Comparison of ENCODE assay signal across 8 cellular contexts in the genomic region with DNA sequence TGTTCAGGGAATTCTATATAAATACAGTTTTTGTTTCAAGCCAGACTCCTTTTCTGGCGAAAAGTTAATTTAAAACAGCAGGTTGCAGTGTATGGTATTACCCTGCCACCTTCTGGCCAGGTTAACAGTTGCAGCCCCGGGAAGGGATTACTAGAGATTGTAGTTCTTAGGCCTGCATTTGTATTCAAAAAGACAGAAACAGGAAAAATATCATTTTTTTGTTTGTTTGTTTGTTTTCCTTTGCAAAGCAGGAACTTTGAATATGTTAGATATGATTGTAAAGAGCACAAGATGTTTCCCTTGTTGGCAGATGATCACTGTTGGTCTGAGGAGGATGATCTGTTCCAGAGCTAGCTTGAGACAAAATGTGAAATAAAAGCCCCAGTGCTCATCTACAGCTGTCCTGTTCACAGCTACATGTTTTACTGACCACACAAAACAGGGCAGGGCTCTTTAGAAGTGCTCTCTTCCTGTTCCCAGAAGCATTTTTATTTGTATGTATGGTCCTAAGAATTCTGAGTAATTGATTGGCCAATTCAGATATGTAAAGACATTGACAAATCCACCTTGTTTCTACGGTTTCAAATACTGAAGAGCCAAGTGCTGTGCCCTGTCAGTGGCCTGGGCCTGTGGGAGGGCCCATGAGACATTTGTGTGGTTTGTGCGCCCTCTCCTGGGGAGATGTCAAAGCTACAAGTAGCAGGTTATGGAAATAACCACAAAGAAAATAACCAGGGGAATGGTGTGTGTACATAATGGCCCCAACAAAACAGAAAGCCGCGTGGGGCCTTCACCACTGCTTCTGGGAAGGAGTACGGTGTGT. TPM values are rescaled to one million over a fixed set of nuclear protein-coding genes. Genes with fewer than 3 reads are reported as not detected.
DNase-seq lines count a peak whose midpoint lies in the region; ATAC-seq, FAIRE-seq and TF ChIP-seq lines count a peak whose summit lies in the region.

No MANE protein-coding gene starts in this region.

- no peak overlapping the region for H3K4me3 ChIP-seq in Karpas-422 (ENCODE audit: low read length)
- H3K4me3 ChIP-seq in pancreas: no peak overlapping the region
- H3K4me3 ChIP-seq in tibial nerve: no peak overlapping the region

- H3K36me3 ChIP-seq in Karpas-422 (ENCODE audit: insufficient read depth, low read length) (no peaks in the 10 kb centered on the region), pancreas (peaks cover 0 to 18% (median 4%) of the 10 kb centered on the region in 3 donors), tibial nerve (peaks cover 0 to 45% (median 0%) of the 10 kb centered on the region in 3 donors)

- ATAC-seq in GM21825 (IDR thresholded peaks at IDR 0.05; ENCODE audit: unreplicated experiment) (peak; percentile 95), pancreas (peak; percentile 95 to 97 (median 96))

- no peak overlapping the region for H3K4me3 Mint-ChIP-seq in activated naive CD4-positive, alpha-beta T cell treated with anti-CD3 and anti-CD28 coated beads for 36 hours

- FAIRE-seq in pancreas (lab: Jason Lieb, UNC): peak; percentile 17

- TF ChIP-seq POLR2A in tibial nerve (IDR thresholded peaks at IDR 0.05): no peak

- H3K4me1 ChIP-seq in Karpas-422 (ENCODE audit: low read length): no peaks in the 10 kb centered on the region
- peaks cover 0 to 13% (median 3%) of the 10 kb centered on the region in 3 donors for H3K4me1 ChIP-seq in pancreas
- peaks cover 0 to 13% (median 0%) of the 10 kb centered on the region in 4 donors for H3K4me1 ChIP-seq in tibial nerve

- no peaks in the 10 kb centered on the region for H3K27me3 Mint-ChIP-seq in activated naive CD4-positive, alpha-beta T cell treated with anti-CD3 and anti-CD28 coated beads for 36 hours (ENCODE audit: low read depth)

- no peak overlapping the region for H3K9ac ChIP-seq in Karpas-422 (ENCODE audit: low read length)

- H3K9me3 Mint-ChIP-seq in activated naive CD4-positive, alpha-beta T cell treated with anti-CD3 and anti-CD28 coated beads for 36 hours: no peaks in the 10 kb centered on the region

- TF ChIP-seq EP300 in tibial nerve (IDR thresholded peaks at IDR 0.05): no peak

- no peak overlapping the region for H3K27ac Mint-ChIP-seq in activated naive CD4-positive, alpha-beta T cell treated with anti-CD3 and anti-CD28 coated beads for 36 hours

- H4K20me1 ChIP-seq in Karpas-422 (ENCODE audit: insufficient read depth, low read depth, low read length): no peaks in the 10 kb centered on the region

- CTCF ChIA-PET in activated naive CD4-positive, alpha-beta T cell treated with anti-CD3 and anti-CD28 coated beads for 36 hours (lab: Charles Lee): interaction anchor here (0.6 to 12.6 kb wide), 42 partner anchors 9 to 362 kb away, joined by 3 to 138 read pairs (median 4); a partner anchor contains a TSS

- peaks cover 3% of the 10 kb centered on the region for H3K36me3 Mint-ChIP-seq in activated naive CD4-positive, alpha-beta T cell treated with anti-CD3 and anti-CD28 coated beads for 36 hours (ENCODE audit: low read depth)

- intact Hi-C loops in activated naive CD4-positive, alpha-beta T cell treated with anti-CD3 and anti-CD28 coated beads for 36 hours (cut with micrococcal nuclease): loop anchor here (1.0 to 5.0 kb wide), 7 partner anchors 145 to 784 kb away; no protein-coding TSS in a partner anchor
- intact Hi-C loops in pancreas (cut with DNase I): loop anchor here in 2 of 3 donors (5.0 to 10.0 kb wide), 3 partner anchors 143 to 325 kb away; no protein-coding TSS in a partner anchor

- 6 to 7% methylated on average over 7 of the region's 7 CpGs for WGBS in pancreas, 2 donors
- WGBS in tibial nerve, 2 donors: 10 to 13% methylated on average over 7 of the region's 7 CpGs

- H3K27me3 ChIP-seq in Karpas-422 (ENCODE audit: low read length) (no peaks in the 10 kb centered on the region), pancreas (no peaks in the 10 kb centered on the region), tibial nerve (no peaks in the 10 kb centered on the region)

- no peaks in the 10 kb centered on the region for H3K79me2 ChIP-seq in Karpas-422 (ENCODE audit: low read length)

- DNase-seq in GDM1 (lab: John Stamatoyannopoulos, UW) (peak; percentile 44), Karpas-422 (peak; percentile 75), SK-MEL-5 (ENCODE audit: low read depth, low spot score) (peak; percentile 85), germinal center (ENCODE audit: low spot score) (peak; percentile 40), pancreas (peak; percentile 73 to 84 (median 83)), tibial nerve (ENCODE audit: low spot score in 2 of 2) (peak; percentile 75 to 88)
- peak; percentile 92 for DNase-seq in activated naive CD4-positive, alpha-beta T cell treated with anti-CD3 and anti-CD28 coated beads for 36 hours

- H3K9me3 ChIP-seq in Karpas-422 (ENCODE audit: low read length): no peaks in the 10 kb centered on the region
- no peaks in the 10 kb centered on the region for H3K9me3 ChIP-seq in pancreas
- no peaks in the 10 kb centered on the region for H3K9me3 ChIP-seq in tibial nerve

- TF ChIP-seq CTCF in pancreas (IDR thresholded peaks at IDR 0.05) (peak; percentile 59 to 78 (median 69)), tibial nerve (IDR thresholded peaks at IDR 0.05) (peak; percentile 61 to 80 (median 76))

- in situ Hi-C loops in SK-MEL-5 (cut with HindIII; ENCODE audit: low pct_unique_long_range_greater_than_20kb, low sequenced_read_pairs): loop anchor here (25.0 kb wide), 1 partner anchor 325 kb away; no protein-coding TSS in a partner anchor

- H2AFZ ChIP-seq in Karpas-422 (ENCODE audit: low read length): no peak overlapping the region

- no peaks in the 10 kb centered on the region for H3K9me2 ChIP-seq in Karpas-422 (replicated peaks; ENCODE audit: insufficient read depth, low read length)

- peaks cover 6% of the 10 kb centered on the region for H3K4me1 Mint-ChIP-seq in activated naive CD4-positive, alpha-beta T cell treated with anti-CD3 and anti-CD28 coated beads for 36 hours (ENCODE audit: low read depth)

- H3K27ac ChIP-seq in Karpas-422 (ENCODE audit: low read length) (no peak overlapping the region), pancreas (peak overlapping the region in 2 of 4 donors; percentile 51), tibial nerve (peak overlapping the region in 2 of 4 donors; percentile 54 to 67)

- no peak overlapping the region for H3K4me2 ChIP-seq in Karpas-422 (ENCODE audit: low read depth, low read length, poor library complexity, severe bottlenecking)

RNA-seq across cellular contexts. Expression of a gene that starts 57.9 kb away (rescaled TPM):
- total RNA-seq in Karpas-422 (2014; rRNA removed; shearing (Covaris generic); ENCODE audit: low replicate concordance): not detected in 2 replicates
- total RNA-seq in SK-MEL-5 (2014; rRNA removed; shearing (Covaris generic)): not detected in 2 replicates
- not detected in 2 replicates for polyA plus RNA-seq in SK-MEL-5 (2015; cell fraction: cytosol; rRNA removed)
- polyA plus RNA-seq in SK-MEL-5 (2015; cell fraction: nucleus; rRNA removed): not detected in 2 replicates
- not detected for total RNA-seq in activated naive CD4-positive, alpha-beta T cell treated with anti-CD3 and anti-CD28 coated beads for 36 hours
- total RNA-seq in pancreas (not detected), tibial nerve (not detected)
- under 1 TPM in 1 of 2 donors, not detected in 1; 0.02 TPM for polyA plus RNA-seq in pancreas

Comparison
In these comparisons a context has a peak if more than half of its experiments do, and no peak if none do; other contexts are left out.
1. DNase-seq: peak in every context shown above with its lines; median percentile 92 in activated naive CD4-positive, alpha-beta T cell treated with anti-CD3 and anti-CD28 coated beads for 36 hours; 85 in SK-MEL-5; 83 in pancreas; 82 in tibial nerve; 75 in Karpas-422; 44 in GDM1; 40 in germinal center.